ENCODE assay signal across 1 cellular context in the genomic region with DNA sequence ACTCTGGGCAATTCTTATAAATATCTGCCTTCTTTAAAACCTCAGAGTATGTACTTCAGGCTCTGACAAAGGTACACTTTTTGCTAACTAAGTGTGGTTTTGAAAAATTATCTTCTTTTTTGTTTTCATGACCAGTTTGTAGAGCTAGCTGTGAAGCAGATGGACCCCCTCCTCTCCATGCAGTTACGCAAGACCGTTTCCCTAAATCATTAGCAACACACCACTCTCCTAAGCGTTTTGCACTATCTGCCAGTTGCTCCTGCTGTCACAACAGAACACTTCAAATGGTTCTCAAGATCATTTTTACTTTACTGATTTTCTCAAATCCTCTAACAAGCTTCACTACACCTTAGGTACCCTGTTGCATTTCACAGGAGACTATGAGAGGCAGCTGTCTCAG.
TF ChIP-seq lines count a peak whose summit lies in the region.

No MANE protein-coding gene starts in this region.

TF ChIP-seq in WTC11, 78 proteins besides CTCF, POLR2A, EP300 and RAD21 (continued from another document):
- TF ChIP-seq, protein P1, sequence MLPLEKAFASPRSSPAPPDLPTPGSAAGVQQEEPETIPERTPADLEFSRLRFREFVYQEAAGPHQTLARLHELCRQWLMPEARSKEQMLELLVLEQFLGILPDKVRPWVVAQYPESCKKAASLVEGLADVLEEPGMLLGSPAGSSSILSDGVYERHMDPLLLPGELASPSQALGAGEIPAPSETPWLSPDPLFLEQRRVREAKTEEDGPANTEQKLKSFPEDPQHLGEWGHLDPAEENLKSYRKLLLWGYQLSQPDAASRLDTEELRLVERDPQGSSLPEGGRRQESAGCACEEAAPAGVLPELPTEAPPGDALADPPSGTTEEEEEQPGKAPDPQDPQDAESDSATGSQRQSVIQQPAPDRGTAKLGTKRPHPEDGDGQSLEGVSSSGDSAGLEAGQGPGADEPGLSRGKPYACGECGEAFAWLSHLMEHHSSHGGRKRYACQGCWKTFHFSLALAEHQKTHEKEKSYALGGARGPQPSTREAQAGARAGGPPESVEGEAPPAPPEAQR (CRISPR knock-in tag; IDR thresholded peaks at IDR 0.05): no peak
- TF ChIP-seq TEAD1 (CRISPR knock-in tag; IDR thresholded peaks at IDR 0.05) (no peak), FOXP1 (CRISPR knock-in tag; IDR thresholded peaks at IDR 0.05; ENCODE audit: borderline replicate concordance) (no peak), ZNF671 (CRISPR knock-in tag; IDR thresholded peaks at IDR 0.05) (no peak)
- TF ChIP-seq, protein P2, sequence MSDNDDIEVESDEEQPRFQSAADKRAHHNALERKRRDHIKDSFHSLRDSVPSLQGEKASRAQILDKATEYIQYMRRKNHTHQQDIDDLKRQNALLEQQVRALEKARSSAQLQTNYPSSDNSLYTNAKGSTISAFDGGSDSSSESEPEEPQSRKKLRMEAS (CRISPR knock-in tag; IDR thresholded peaks at IDR 0.05): no peak
- TF ChIP-seq, protein P3, sequence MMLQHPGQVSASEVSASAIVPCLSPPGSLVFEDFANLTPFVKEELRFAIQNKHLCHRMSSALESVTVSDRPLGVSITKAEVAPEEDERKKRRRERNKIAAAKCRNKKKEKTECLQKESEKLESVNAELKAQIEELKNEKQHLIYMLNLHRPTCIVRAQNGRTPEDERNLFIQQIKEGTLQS (CRISPR knock-in tag; conservative IDR thresholded peaks at IDR 0.05): no peak
